ENCODE assay signal across 1 cellular context in the genomic region with DNA sequence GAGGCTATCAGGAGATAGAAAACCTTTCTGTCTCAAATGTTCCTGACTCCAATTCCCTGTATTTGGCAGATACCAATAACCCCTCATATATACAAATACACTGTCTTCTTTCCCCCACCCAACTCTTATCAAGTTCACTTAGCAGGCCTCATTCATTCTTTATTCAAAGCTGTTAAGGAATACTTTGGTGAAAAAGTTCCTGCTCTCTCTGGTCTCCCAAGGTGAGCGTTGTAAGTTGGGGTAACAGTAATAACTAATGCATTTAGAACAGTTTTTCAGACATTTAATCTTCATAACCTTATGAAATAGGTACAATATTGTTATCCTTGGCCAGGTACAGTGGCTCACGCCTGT.
TF ChIP-seq lines count a peak whose summit lies in the region.

No MANE protein-coding gene starts in this region.

TF ChIP-seq in K562, 482 proteins besides CTCF, POLR2A, EP300 and RAD21:
- no peak for TF ChIP-seq GATA2 (CRISPR knock-in tag; IDR thresholded peaks at IDR 0.05)
- TF ChIP-seq ZBED1 (IDR thresholded peaks at IDR 0.05) = no peak
- no peak; the same call in 1 of the 2 replicates for TF ChIP-seq NR2C1 (IDR thresholded peaks at IDR 0.05)
- TF ChIP-seq NR2C1 (tag; IDR thresholded peaks at IDR 0.05) = no peak
- 0 out of 2 replicates have a peak, but pooled peaks have one; percentile 21 for TF ChIP-seq CC2D1A (IDR thresholded peaks at IDR 0.05)
- TF ChIP-seq, protein P1, sequence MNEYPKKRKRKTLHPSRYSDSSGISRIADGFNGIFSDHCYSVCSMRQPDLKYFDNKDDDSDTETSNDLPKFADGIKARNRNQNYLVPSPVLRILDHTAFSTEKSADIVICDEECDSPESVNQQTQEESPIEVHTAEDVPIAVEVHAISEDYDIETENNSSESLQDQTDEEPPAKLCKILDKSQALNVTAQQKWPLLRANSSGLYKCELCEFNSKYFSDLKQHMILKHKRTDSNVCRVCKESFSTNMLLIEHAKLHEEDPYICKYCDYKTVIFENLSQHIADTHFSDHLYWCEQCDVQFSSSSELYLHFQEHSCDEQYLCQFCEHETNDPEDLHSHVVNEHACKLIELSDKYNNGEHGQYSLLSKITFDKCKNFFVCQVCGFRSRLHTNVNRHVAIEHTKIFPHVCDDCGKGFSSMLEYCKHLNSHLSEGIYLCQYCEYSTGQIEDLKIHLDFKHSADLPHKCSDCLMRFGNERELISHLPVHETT (CRISPR knock-in tag; conservative IDR thresholded peaks at IDR 0.05 in 1 of 2, IDR thresholded peaks at IDR 0.05 in 1 of 2) = 0 out of 4 replicates have a peak, but pooled peaks of 1 of the 2 experiments have one; percentile 47
- TF ChIP-seq HMG20B (CRISPR knock-in tag; IDR thresholded peaks at IDR 0.05) = no peak
- TF ChIP-seq, protein P2, sequence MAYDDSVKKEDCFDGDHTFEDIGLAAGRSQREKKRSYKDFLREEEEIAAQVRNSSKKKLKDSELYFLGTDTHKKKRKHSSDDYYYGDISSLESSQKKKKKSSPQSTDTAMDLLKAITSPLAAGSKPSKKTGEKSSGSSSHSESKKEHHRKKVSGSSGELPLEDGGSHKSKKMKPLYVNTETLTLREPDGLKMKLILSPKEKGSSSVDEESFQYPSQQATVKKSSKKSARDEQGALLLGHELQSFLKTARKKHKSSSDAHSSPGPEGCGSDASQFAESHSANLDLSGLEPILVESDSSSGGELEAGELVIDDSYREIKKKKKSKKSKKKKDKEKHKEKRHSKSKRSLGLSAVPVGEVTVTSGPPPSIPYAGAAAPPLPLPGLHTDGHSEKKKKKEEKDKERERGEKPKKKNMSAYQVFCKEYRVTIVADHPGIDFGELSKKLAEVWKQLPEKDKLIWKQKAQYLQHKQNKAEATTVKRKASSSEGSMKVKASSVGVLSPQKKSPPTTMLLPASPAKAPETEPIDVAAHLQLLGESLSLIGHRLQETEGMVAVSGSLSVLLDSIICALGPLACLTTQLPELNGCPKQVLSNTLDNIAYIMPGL (CRISPR knock-in tag; IDR thresholded peaks at IDR 0.05) = no peak
- TF ChIP-seq ZSCAN29 (IDR thresholded peaks at IDR 0.05) = 0 out of 2 replicates have a peak, but pooled peaks have one; percentile 20
- no peak for TF ChIP-seq POLR2G (IDR thresholded peaks at IDR 0.05; ENCODE audit: low read depth, low read length)
- TF ChIP-seq ZNF354B (CRISPR knock-in tag; IDR thresholded peaks at IDR 0.05) = no peak
